ENCODE assay signal across 1 cellular context in genomic region chr7:150734293-150734692, GRCh38.
TF ChIP-seq lines count a peak whose summit lies in the region.

No MANE protein-coding gene starts in this region.

TF ChIP-seq in GM12878, 131 proteins besides CTCF, POLR2A, EP300 and RAD21 (continues in another document):
- TF ChIP-seq SPI1 (IDR thresholded peaks at IDR 0.05; ENCODE audit: borderline replicate concordance, insufficient read depth, low read depth, low read length) (peak; percentile 37), CBX5 (IDR thresholded peaks at IDR 0.05; ENCODE audit: low read depth) (no peak), NFYA (IDR thresholded peaks at IDR 0.05; ENCODE audit: borderline replicate concordance, low read depth, low read length) (no peak), ZBTB4 (CRISPR knock-in tag; IDR thresholded peaks at IDR 0.05) (no peak), ZSCAN29 (IDR thresholded peaks at IDR 0.05) (no peak), ESRRA (IDR thresholded peaks at IDR 0.05; ENCODE audit: low read length) (no peak), HDAC6 (IDR thresholded peaks at IDR 0.05; ENCODE audit: unreplicated experiment) (no peak), FOXK2 (IDR thresholded peaks at IDR 0.05) (no peak), ETV6 (conservative IDR thresholded peaks at IDR 0.05 in 1 of 2, IDR thresholded peaks at IDR 0.05 in 1 of 2; ENCODE audit: borderline replicate concordance in 1 of 2, low read depth in 1 of 2) (no peak), PML (IDR thresholded peaks at IDR 0.05; ENCODE audit: low read length) (no peak), NFIC (IDR thresholded peaks at IDR 0.05; ENCODE audit: low read depth, low read length) (peak; percentile 82; the same call in 1 of the 2 replicates), POLR2AphosphoS2 (IDR thresholded peaks at IDR 0.05; ENCODE audit: low read depth, low read length) (no peak), IKZF2 (IDR thresholded peaks at IDR 0.05) (peak in 1 of 2 experiments; percentile 12; a peak in 1 of 4 replicates), E2F8 (IDR thresholded peaks at IDR 0.05; ENCODE audit: low read depth, partially characterized antibody) (no peak), BRCA1 (IDR thresholded peaks at IDR 0.05; ENCODE audit: low read depth, low read length) (no peak), KLF5 (IDR thresholded peaks at IDR 0.05; ENCODE audit: partially characterized antibody) (no peak), CEBPB (IDR thresholded peaks at IDR 0.05; ENCODE audit: borderline replicate concordance in 1 of 2, low read depth in 2 of 2, low read length in 2 of 2) (no peak), JUNB (IDR thresholded peaks at IDR 0.05) (peak; percentile 69; the same call in 1 of the 2 replicates), STAT3 (IDR thresholded peaks at IDR 0.05; ENCODE audit: low read depth, low read length) (no peak), RUNX3 (IDR thresholded peaks at IDR 0.05; ENCODE audit: low read length) (peak; percentile 93), ZZZ3 (IDR thresholded peaks at IDR 0.05; ENCODE audit: control insufficient read depth, insufficient read length, low read depth) (no peak), CREM (IDR thresholded peaks at IDR 0.05; ENCODE audit: low read depth) (peak; percentile 63; the same call in 1 of the 2 replicates), LARP7 (IDR thresholded peaks at IDR 0.05) (no peak), MTA3 (IDR thresholded peaks at IDR 0.05; ENCODE audit: borderline replicate concordance, low read length) (peak; percentile 64; the same call in 1 of the 2 replicates), EGR1 (IDR thresholded peaks at IDR 0.05; ENCODE audit: borderline replicate concordance in 1 of 2, low read depth in 2 of 2, low read length in 2 of 2) (no peak), CHD4 (IDR thresholded peaks at IDR 0.05) (no peak), IRF4 (IDR thresholded peaks at IDR 0.05; ENCODE audit: low read depth, low read length) (peak; percentile 79), SMC3 (IDR thresholded peaks at IDR 0.05; ENCODE audit: borderline replicate concordance, low read length) (no peak), FOXM1 (IDR thresholded peaks at IDR 0.05; ENCODE audit: low read depth, low read length) (peak; percentile 52; the same call in 1 of the 2 replicates), RFX5 (IDR thresholded peaks at IDR 0.05; ENCODE audit: low read depth, low read length) (no peak), NR2C2 (IDR thresholded peaks at IDR 0.05; ENCODE audit: borderline replicate concordance, control insufficient read depth, insufficient read length, low read depth) (no peak), ATF7 (IDR thresholded peaks at IDR 0.05; ENCODE audit: low read depth) (no peak), ZNF622 (IDR thresholded peaks at IDR 0.05) (no peak), BCL11A (IDR thresholded peaks at IDR 0.05; ENCODE audit: low read depth, low read length) (peak; percentile 71), BCLAF1 (IDR thresholded peaks at IDR 0.05) (no peak), YY1 (IDR thresholded peaks at IDR 0.05; ENCODE audit: low read depth, low read length) (no peak), ZNF24 (IDR thresholded peaks at IDR 0.05) (no peak)
- TF ChIP-seq, protein P1, sequence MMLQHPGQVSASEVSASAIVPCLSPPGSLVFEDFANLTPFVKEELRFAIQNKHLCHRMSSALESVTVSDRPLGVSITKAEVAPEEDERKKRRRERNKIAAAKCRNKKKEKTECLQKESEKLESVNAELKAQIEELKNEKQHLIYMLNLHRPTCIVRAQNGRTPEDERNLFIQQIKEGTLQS (IDR thresholded peaks at IDR 0.05; ENCODE audit: borderline replicate concordance, extremely low read depth, low read depth, low read length) = no peak
- TF ChIP-seq, protein P2, sequence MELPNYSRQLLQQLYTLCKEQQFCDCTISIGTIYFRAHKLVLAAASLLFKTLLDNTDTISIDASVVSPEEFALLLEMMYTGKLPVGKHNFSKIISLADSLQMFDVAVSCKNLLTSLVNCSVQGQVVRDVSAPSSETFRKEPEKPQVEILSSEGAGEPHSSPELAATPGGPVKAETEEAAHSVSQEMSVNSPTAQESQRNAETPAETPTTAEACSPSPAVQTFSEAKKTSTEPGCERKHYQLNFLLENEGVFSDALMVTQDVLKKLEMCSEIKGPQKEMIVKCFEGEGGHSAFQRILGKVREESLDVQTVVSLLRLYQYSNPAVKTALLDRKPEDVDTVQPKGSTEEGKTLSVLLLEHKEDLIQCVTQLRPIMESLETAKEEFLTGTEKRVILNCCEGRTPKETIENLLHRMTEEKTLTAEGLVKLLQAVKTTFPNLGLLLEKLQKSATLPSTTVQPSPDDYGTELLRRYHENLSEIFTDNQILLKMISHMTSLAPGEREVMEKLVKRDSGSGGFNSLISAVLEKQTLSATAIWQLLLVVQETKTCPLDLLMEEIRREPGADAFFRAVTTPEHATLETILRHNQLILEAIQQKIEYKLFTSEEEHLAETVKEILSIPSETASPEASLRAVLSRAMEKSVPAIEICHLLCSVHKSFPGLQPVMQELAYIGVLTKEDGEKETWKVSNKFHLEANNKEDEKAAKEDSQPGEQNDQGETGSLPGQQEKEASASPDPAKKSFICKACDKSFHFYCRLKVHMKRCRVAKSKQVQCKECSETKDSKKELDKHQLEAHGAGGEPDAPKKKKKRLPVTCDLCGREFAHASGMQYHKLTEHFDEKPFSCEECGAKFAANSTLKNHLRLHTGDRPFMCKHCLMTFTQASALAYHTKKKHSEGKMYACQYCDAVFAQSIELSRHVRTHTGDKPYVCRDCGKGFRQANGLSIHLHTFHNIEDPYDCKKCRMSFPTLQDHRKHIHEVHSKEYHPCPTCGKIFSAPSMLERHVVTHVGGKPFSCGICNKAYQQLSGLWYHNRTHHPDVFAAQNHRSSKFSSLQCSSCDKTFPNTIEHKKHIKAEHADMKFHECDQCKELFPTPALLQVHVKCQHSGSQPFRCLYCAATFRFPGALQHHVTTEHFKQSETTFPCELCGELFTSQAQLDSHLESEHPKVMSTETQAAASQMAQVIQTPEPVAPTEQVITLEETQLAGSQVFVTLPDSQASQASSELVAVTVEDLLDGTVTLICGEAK (IDR thresholded peaks at IDR 0.05; ENCODE audit: borderline replicate concordance) = no peak
- TF ChIP-seq, protein P3, sequence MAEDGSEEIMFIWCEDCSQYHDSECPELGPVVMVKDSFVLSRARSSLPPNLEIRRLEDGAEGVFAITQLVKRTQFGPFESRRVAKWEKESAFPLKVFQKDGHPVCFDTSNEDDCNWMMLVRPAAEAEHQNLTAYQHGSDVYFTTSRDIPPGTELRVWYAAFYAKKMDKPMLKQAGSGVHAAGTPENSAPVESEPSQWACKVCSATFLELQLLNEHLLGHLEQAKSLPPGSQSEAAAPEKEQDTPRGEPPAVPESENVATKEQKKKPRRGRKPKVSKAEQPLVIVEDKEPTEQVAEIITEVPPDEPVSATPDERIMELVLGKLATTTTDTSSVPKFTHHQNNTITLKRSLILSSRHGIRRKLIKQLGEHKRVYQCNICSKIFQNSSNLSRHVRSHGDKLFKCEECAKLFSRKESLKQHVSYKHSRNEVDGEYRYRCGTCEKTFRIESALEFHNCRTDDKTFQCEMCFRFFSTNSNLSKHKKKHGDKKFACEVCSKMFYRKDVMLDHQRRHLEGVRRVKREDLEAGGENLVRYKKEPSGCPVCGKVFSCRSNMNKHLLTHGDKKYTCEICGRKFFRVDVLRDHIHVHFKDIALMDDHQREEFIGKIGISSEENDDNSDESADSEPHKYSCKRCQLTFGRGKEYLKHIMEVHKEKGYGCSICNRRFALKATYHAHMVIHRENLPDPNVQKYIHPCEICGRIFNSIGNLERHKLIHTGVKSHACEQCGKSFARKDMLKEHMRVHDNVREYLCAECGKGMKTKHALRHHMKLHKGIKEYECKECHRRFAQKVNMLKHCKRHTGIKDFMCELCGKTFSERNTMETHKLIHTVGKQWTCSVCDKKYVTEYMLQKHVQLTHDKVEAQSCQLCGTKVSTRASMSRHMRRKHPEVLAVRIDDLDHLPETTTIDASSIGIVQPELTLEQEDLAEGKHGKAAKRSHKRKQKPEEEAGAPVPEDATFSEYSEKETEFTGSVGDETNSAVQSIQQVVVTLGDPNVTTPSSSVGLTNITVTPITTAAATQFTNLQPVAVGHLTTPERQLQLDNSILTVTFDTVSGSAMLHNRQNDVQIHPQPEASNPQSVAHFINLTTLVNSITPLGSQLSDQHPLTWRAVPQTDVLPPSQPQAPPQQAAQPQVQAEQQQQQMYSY (CRISPR knock-in tag; IDR thresholded peaks at IDR 0.05) = no peak
- TF ChIP-seq, protein P4, sequence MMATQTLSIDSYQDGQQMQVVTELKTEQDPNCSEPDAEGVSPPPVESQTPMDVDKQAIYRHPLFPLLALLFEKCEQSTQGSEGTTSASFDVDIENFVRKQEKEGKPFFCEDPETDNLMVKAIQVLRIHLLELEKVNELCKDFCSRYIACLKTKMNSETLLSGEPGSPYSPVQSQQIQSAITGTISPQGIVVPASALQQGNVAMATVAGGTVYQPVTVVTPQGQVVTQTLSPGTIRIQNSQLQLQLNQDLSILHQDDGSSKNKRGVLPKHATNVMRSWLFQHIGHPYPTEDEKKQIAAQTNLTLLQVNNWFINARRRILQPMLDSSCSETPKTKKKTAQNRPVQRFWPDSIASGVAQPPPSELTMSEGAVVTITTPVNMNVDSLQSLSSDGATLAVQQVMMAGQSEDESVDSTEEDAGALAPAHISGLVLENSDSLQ (IDR thresholded peaks at IDR 0.05) = no peak
- TF ChIP-seq, protein P5, sequence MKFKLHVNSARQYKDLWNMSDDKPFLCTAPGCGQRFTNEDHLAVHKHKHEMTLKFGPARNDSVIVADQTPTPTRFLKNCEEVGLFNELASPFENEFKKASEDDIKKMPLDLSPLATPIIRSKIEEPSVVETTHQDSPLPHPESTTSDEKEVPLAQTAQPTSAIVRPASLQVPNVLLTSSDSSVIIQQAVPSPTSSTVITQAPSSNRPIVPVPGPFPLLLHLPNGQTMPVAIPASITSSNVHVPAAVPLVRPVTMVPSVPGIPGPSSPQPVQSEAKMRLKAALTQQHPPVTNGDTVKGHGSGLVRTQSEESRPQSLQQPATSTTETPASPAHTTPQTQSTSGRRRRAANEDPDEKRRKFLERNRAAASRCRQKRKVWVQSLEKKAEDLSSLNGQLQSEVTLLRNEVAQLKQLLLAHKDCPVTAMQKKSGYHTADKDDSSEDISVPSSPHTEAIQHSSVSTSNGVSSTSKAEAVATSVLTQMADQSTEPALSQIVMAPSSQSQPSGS (IDR thresholded peaks at IDR 0.05; ENCODE audit: low read length) = peak; percentile 72
- TF ChIP-seq, protein P6, sequence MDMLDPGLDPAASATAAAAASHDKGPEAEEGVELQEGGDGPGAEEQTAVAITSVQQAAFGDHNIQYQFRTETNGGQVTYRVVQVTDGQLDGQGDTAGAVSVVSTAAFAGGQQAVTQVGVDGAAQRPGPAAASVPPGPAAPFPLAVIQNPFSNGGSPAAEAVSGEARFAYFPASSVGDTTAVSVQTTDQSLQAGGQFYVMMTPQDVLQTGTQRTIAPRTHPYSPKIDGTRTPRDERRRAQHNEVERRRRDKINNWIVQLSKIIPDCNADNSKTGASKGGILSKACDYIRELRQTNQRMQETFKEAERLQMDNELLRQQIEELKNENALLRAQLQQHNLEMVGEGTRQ (IDR thresholded peaks at IDR 0.05; ENCODE audit: borderline replicate concordance, low read depth, low read length) = no peak
